ENCODE assay signal across 1 cellular context in the genomic region with DNA sequence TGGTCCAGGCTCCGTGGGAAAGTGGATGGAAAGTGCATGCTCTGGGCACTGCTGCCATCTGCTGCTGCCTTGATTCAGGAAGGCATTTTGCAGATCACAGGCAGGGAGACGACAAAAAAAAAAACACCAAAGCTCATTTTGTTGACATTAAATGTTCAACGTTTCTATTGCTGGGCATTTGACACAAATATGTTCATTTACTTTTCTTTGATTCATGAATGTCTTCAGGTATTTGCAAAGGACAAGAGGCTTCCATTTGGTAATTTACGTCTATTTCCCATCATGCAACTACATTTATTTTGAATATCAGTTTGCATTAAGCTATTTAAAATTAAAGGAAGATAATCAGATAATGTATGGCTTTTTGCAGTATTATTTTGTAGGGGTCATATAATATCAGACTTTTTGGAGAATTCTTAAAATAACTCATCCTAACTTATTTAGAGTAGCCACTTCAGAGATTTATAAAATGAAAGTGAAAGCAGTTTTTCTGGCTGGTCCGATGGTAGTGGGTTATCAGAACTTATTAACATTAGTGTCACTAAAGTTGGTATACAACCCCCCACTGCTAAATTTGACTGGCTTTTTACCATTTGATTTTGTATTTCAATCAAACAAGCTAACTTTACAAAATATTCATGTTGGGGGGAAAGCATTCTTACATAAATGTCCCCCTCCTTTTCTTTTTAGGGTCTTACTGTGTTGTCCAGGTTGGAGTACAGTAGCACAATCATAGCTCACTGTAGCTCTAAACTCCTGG.
TF ChIP-seq lines count a peak whose summit lies in the region.

No MANE protein-coding gene starts in this region.

TF ChIP-seq in K562, 482 proteins besides CTCF, POLR2A, EP300 and RAD21 (continued from another document and continues in another):
- TF ChIP-seq, protein P1, sequence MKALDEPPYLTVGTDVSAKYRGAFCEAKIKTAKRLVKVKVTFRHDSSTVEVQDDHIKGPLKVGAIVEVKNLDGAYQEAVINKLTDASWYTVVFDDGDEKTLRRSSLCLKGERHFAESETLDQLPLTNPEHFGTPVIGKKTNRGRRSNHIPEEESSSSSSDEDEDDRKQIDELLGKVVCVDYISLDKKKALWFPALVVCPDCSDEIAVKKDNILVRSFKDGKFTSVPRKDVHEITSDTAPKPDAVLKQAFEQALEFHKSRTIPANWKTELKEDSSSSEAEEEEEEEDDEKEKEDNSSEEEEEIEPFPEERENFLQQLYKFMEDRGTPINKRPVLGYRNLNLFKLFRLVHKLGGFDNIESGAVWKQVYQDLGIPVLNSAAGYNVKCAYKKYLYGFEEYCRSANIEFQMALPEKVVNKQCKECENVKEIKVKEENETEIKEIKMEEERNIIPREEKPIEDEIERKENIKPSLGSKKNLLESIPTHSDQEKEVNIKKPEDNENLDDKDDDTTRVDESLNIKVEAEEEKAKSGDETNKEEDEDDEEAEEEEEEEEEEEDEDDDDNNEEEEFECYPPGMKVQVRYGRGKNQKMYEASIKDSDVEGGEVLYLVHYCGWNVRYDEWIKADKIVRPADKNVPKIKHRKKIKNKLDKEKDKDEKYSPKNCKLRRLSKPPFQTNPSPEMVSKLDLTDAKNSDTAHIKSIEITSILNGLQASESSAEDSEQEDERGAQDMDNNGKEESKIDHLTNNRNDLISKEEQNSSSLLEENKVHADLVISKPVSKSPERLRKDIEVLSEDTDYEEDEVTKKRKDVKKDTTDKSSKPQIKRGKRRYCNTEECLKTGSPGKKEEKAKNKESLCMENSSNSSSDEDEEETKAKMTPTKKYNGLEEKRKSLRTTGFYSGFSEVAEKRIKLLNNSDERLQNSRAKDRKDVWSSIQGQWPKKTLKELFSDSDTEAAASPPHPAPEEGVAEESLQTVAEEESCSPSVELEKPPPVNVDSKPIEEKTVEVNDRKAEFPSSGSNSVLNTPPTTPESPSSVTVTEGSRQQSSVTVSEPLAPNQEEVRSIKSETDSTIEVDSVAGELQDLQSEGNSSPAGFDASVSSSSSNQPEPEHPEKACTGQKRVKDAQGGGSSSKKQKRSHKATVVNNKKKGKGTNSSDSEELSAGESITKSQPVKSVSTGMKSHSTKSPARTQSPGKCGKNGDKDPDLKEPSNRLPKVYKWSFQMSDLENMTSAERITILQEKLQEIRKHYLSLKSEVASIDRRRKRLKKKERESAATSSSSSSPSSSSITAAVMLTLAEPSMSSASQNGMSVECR (CRISPR knock-in tag; IDR thresholded peaks at IDR 0.05): no peak
- peak in 1 of 2 experiments; percentile 7; a peak in 2 of 4 replicates for TF ChIP-seq TRIM24 (IDR thresholded peaks at IDR 0.05)
- no peak for TF ChIP-seq SOX6 (IDR thresholded peaks at IDR 0.05)
- 0 out of 2 replicates have a peak, but pooled peaks have one; percentile 49 for TF ChIP-seq MIER1 (IDR thresholded peaks at IDR 0.05; ENCODE audit: low read depth)
- peak; percentile 32; the same call in 1 of the 2 replicates for TF ChIP-seq HDGF (IDR thresholded peaks at IDR 0.05)
- 0 out of 2 replicates have a peak, but pooled peaks have one; percentile 57 for TF ChIP-seq ELF2 (CRISPR knock-in tag; IDR thresholded peaks at IDR 0.05)
- TF ChIP-seq KDM4B (IDR thresholded peaks at IDR 0.05; ENCODE audit: borderline replicate concordance in 2 of 2, low read depth in 1 of 2): 0 out of 4 replicates have a peak, but pooled peaks of 1 of the 2 experiments have one; percentile 30
- TF ChIP-seq NCOA1 (IDR thresholded peaks at IDR 0.05; ENCODE audit: low read depth): 0 out of 2 replicates have a peak, but pooled peaks have one; percentile 11
- TF ChIP-seq SMARCC2 (IDR thresholded peaks at IDR 0.05; ENCODE audit: low read depth): no peak
- no peak for TF ChIP-seq XRCC3 (IDR thresholded peaks at IDR 0.05)
- no peak for TF ChIP-seq HMGN3 (IDR thresholded peaks at IDR 0.05; ENCODE audit: borderline replicate concordance, extremely low read depth, insufficient read length, low read depth, low read length)
- 0 out of 4 replicates have a peak, but pooled peaks of 1 of the 2 experiments have one; percentile 37 for TF ChIP-seq RCOR1 (IDR thresholded peaks at IDR 0.05; ENCODE audit: borderline replicate concordance in 1 of 2, low read depth in 2 of 2, low read length in 2 of 2)
- peak; percentile 51; the same call in 1 of the 2 replicates for TF ChIP-seq HCFC1 (IDR thresholded peaks at IDR 0.05; ENCODE audit: low read depth, low read length)
- TF ChIP-seq ZNF384 (IDR thresholded peaks at IDR 0.05; ENCODE audit: low read depth, low read length): peak; percentile 87
- TF ChIP-seq ZBTB17 (CRISPR knock-in tag; IDR thresholded peaks at IDR 0.05): no peak
- no peak for TF ChIP-seq KDM5B (IDR thresholded peaks at IDR 0.05; ENCODE audit: insufficient replicate concordance, low read depth, low read length)
- TF ChIP-seq, protein P2, sequence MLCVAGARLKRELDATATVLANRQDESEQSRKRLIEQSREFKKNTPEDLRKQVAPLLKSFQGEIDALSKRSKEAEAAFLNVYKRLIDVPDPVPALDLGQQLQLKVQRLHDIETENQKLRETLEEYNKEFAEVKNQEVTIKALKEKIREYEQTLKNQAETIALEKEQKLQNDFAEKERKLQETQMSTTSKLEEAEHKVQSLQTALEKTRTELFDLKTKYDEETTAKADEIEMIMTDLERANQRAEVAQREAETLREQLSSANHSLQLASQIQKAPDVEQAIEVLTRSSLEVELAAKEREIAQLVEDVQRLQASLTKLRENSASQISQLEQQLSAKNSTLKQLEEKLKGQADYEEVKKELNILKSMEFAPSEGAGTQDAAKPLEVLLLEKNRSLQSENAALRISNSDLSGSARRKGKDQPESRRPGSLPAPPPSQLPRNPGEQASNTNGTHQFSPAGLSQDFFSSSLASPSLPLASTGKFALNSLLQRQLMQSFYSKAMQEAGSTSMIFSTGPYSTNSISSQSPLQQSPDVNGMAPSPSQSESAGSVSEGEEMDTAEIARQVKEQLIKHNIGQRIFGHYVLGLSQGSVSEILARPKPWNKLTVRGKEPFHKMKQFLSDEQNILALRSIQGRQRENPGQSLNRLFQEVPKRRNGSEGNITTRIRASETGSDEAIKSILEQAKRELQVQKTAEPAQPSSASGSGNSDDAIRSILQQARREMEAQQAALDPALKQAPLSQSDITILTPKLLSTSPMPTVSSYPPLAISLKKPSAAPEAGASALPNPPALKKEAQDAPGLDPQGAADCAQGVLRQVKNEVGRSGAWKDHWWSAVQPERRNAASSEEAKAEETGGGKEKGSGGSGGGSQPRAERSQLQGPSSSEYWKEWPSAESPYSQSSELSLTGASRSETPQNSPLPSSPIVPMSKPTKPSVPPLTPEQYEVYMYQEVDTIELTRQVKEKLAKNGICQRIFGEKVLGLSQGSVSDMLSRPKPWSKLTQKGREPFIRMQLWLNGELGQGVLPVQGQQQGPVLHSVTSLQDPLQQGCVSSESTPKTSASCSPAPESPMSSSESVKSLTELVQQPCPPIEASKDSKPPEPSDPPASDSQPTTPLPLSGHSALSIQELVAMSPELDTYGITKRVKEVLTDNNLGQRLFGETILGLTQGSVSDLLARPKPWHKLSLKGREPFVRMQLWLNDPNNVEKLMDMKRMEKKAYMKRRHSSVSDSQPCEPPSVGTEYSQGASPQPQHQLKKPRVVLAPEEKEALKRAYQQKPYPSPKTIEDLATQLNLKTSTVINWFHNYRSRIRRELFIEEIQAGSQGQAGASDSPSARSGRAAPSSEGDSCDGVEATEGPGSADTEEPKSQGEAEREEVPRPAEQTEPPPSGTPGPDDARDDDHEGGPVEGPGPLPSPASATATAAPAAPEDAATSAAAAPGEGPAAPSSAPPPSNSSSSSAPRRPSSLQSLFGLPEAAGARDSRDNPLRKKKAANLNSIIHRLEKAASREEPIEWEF (CRISPR knock-in tag; IDR thresholded peaks at IDR 0.05): no peak
- TF ChIP-seq, protein P3, sequence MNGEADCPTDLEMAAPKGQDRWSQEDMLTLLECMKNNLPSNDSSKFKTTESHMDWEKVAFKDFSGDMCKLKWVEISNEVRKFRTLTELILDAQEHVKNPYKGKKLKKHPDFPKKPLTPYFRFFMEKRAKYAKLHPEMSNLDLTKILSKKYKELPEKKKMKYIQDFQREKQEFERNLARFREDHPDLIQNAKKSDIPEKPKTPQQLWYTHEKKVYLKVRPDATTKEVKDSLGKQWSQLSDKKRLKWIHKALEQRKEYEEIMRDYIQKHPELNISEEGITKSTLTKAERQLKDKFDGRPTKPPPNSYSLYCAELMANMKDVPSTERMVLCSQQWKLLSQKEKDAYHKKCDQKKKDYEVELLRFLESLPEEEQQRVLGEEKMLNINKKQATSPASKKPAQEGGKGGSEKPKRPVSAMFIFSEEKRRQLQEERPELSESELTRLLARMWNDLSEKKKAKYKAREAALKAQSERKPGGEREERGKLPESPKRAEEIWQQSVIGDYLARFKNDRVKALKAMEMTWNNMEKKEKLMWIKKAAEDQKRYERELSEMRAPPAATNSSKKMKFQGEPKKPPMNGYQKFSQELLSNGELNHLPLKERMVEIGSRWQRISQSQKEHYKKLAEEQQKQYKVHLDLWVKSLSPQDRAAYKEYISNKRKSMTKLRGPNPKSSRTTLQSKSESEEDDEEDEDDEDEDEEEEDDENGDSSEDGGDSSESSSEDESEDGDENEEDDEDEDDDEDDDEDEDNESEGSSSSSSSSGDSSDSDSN (IDR thresholded peaks at IDR 0.05; ENCODE audit: borderline replicate concordance in 1 of 2, low read depth in 2 of 2, low read length in 2 of 2): no peak
- TF ChIP-seq MYNN (IDR thresholded peaks at IDR 0.05): no peak
- TF ChIP-seq MYNN (CRISPR knock-in tag; IDR thresholded peaks at IDR 0.05): no peak
- peak; percentile 92 for TF ChIP-seq TEAD4 (IDR thresholded peaks at IDR 0.05; ENCODE audit: low read length)
- no peak for TF ChIP-seq TEAD4 (CRISPR knock-in tag; IDR thresholded peaks at IDR 0.05; ENCODE audit: borderline replicate concordance)
- TF ChIP-seq, protein P4, sequence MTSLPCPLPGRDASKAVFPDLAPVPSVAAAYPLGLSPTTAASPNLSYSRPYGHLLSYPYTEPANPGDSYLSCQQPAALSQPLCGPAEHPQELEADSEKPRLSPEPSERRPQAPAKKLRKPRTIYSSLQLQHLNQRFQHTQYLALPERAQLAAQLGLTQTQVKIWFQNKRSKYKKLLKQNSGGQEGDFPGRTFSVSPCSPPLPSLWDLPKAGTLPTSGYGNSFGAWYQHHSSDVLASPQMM (CRISPR knock-in tag; IDR thresholded peaks at IDR 0.05): no peak
- TF ChIP-seq, protein P5, sequence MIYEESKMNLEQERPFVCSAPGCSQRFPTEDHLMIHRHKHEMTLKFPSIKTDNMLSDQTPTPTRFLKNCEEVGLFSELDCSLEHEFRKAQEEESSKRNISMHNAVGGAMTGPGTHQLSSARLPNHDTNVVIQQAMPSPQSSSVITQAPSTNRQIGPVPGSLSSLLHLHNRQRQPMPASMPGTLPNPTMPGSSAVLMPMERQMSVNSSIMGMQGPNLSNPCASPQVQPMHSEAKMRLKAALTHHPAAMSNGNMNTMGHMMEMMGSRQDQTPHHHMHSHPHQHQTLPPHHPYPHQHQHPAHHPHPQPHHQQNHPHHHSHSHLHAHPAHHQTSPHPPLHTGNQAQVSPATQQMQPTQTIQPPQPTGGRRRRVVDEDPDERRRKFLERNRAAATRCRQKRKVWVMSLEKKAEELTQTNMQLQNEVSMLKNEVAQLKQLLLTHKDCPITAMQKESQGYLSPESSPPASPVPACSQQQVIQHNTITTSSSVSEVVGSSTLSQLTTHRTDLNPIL (CRISPR knock-in tag; IDR thresholded peaks at IDR 0.05): 0 out of 2 replicates have a peak, but pooled peaks have one; percentile 37
- no peak for TF ChIP-seq CBX8 (IDR thresholded peaks at IDR 0.05; ENCODE audit: borderline replicate concordance, extremely low read depth, low read depth, low read length, poor library complexity, severe bottlenecking)
- TF ChIP-seq ZBTB1 (CRISPR knock-in tag; IDR thresholded peaks at IDR 0.05; ENCODE audit: borderline replicate concordance, low read depth): no peak
- no peak for TF ChIP-seq MBD2 (IDR thresholded peaks at IDR 0.05; ENCODE audit: borderline replicate concordance, low read depth)
- TF ChIP-seq, protein P6, sequence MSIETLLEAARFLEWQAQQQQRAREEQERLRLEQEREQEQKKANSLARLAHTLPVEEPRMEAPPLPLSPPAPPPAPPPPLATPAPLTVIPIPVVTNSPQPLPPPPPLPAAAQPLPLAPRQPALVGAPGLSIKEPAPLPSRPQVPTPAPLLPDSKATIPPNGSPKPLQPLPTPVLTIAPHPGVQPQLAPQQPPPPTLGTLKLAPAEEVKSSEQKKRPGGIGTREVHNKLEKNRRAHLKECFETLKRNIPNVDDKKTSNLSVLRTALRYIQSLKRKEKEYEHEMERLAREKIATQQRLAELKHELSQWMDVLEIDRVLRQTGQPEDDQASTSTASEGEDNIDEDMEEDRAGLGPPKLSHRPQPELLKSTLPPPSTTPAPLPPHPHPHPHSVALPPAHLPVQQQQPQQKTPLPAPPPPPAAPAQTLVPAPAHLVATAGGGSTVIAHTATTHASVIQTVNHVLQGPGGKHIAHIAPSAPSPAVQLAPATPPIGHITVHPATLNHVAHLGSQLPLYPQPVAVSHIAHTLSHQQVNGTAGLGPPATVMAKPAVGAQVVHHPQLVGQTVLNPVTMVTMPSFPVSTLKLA (conservative IDR thresholded peaks at IDR 0.05): peak; percentile 50 to 52; a peak in 3 of 4 replicates
- no peak for TF ChIP-seq ZNF561 (CRISPR knock-in tag; conservative IDR thresholded peaks at IDR 0.05)
- peak; percentile 39 for TF ChIP-seq NUFIP1 (IDR thresholded peaks at IDR 0.05; ENCODE audit: partially characterized antibody)
- TF ChIP-seq ZNF3 (CRISPR knock-in tag; IDR thresholded peaks at IDR 0.05): peak; percentile 64; the same call in 1 of the 2 replicates
- TF ChIP-seq SRSF9 (IDR thresholded peaks at IDR 0.05; ENCODE audit: borderline replicate concordance, low read depth, low read length): no peak
- TF ChIP-seq, protein P7, sequence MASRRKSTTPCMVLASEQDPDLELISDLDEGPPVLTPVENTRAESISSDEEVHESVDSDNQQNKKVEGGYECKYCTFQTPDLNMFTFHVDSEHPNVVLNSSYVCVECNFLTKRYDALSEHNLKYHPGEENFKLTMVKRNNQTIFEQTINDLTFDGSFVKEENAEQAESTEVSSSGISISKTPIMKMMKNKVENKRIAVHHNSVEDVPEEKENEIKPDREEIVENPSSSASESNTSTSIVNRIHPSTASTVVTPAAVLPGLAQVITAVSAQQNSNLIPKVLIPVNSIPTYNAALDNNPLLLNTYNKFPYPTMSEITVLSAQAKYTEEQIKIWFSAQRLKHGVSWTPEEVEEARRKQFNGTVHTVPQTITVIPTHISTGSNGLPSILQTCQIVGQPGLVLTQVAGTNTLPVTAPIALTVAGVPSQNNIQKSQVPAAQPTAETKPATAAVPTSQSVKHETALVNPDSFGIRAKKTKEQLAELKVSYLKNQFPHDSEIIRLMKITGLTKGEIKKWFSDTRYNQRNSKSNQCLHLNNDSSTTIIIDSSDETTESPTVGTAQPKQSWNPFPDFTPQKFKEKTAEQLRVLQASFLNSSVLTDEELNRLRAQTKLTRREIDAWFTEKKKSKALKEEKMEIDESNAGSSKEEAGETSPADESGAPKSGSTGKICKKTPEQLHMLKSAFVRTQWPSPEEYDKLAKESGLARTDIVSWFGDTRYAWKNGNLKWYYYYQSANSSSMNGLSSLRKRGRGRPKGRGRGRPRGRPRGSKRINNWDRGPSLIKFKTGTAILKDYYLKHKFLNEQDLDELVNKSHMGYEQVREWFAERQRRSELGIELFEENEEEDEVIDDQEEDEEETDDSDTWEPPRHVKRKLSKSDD (conservative IDR thresholded peaks at IDR 0.05; ENCODE audit: low read length): peak; percentile 59
- TF ChIP-seq, protein P8, sequence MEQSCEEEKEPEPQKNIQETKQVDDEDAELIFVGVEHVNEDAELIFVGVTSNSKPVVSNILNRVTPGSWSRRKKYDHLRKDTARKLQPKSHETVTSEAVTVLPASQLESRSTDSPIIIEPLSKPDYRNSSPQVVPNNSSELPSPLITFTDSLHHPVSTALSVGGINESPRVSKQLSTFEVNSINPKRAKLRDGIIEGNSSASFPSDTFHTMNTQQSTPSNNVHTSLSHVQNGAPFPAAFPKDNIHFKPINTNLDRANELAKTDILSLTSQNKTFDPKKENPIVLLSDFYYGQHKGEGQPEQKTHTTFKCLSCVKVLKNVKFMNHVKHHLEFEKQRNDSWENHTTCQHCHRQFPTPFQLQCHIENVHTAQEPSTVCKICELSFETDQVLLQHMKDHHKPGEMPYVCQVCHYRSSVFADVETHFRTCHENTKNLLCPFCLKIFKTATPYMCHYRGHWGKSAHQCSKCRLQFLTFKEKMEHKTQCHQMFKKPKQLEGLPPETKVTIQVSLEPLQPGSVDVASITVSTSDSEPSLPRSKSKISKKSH (CRISPR knock-in tag; IDR thresholded peaks at IDR 0.05): no peak
